Comparison of ENCODE assay signal across 14 cellular contexts in the genomic region with DNA sequence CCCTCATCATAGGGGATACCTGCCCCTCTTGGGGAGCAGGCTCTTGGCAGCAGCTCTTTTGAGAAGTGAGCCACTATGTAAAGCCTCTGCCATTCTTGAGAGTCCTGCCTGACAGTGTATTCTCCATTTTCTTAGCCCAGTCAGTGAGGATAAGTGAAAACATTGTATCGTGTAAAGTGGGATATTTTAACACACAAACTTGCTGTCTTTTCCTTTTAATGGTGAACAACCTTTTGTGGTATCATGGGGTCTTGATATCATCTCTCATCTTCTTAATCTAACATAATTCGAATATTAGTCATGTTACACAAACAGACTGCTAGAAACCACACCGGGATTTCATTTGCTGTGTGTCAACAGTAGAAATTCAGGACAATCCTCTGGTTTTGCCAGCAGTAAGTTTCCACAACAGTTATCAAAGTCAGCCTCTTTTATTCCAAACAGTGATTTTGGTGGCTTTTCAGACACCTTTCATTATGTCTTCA.
DNase-seq lines count a peak whose midpoint lies in the region; ATAC-seq, FAIRE-seq and TF ChIP-seq lines count a peak whose summit lies in the region.
"Had no signal": no experiment of that assay in that cellular context is flagged by ENCODE, and none has a peak within 500 bp of the region (broad histone marks: within the 10 kb centered on the region; RNA-seq: fewer than 3 reads in every experiment).

No MANE protein-coding gene starts in this region.

- peaks cover 0 to 2% of the 10 kb centered on the region in 2 donors for H3K4me1 Mint-ChIP-seq in effector memory CD8-positive, alpha-beta T cell (ENCODE audit: low read depth in 2 of 2)
- H3K4me1 Mint-ChIP-seq: immature natural killer cell, natural killer cell had no signal

- no peaks in the 10 kb centered on the region for H3K9me3 Mint-ChIP-seq in effector memory CD8-positive, alpha-beta T cell
- H3K9me3 Mint-ChIP-seq: activated CD4-positive, alpha-beta memory T cell treated with anti-CD3 and anti-CD28 coated beads, Interleukin-2, amount 10 ng/mL, durations not matched to agents 7 days and 5 days; immature natural killer cell; natural killer cell had no signal

- H3K27ac ChIP-seq in Panc1 (ENCODE audit: low read length): peak overlapping the region; percentile 65; the same call in 1 of the 2 replicates

- H3K27me3 Mint-ChIP-seq in effector memory CD8-positive, alpha-beta T cell: no peaks in the 10 kb centered on the region
- H3K27me3 Mint-ChIP-seq: activated CD4-positive, alpha-beta memory T cell treated with anti-CD3 and anti-CD28 coated beads, Interleukin-2, amount 10 ng/mL, durations not matched to agents 7 days and 5 days had no signal

- H3K36me3 ChIP-seq in Panc1 (ENCODE audit: control insufficient read depth, insufficient read depth, low read length) (no peaks in the 10 kb centered on the region), MG63 (peaks cover 6% of the 10 kb centered on the region)

- POLR2A ChIA-PET in Panc1 (lab: Charles Lee): no interaction called here

- H3K36me3 Mint-ChIP-seq in effector memory CD8-positive, alpha-beta T cell (ENCODE audit: insufficient read depth): peaks cover 2% of the 10 kb centered on the region
- H3K36me3 Mint-ChIP-seq: immature natural killer cell, natural killer cell had no signal

- FAIRE-seq in D721Med (lab: Jason Lieb, UNC): no peak
- FAIRE-seq: GM18507 had no signal

- no peaks in the 10 kb centered on the region for H3K27me3 ChIP-seq in Panc1 (ENCODE audit: control insufficient read depth, insufficient read depth, low read length)
- H3K27me3 ChIP-seq in MG63: no peaks in the 10 kb centered on the region

- no peak overlapping the region for H3K4me3 Mint-ChIP-seq in effector memory CD8-positive, alpha-beta T cell
- H3K4me3 Mint-ChIP-seq: activated CD4-positive, alpha-beta memory T cell treated with anti-CD3 and anti-CD28 coated beads, Interleukin-2, amount 10 ng/mL, durations not matched to agents 7 days and 5 days; immature natural killer cell; natural killer cell had no signal

- H3K4me3 ChIP-seq in Panc1 (ENCODE audit: low read depth in 2 of 2, low read length in 2 of 2) (no peak overlapping the region), MG63 (no peak overlapping the region)

- in situ Hi-C loops in Panc1 (cut with HindIII; ENCODE audit: low pct_unique_long_range_greater_than_20kb, low sequenced_read_pairs): no loop called here

- peak overlapping the region; percentile 46 to 56 for H3K27ac Mint-ChIP-seq in effector memory CD8-positive, alpha-beta T cell
- H3K27ac Mint-ChIP-seq: activated CD4-positive, alpha-beta memory T cell treated with anti-CD3 and anti-CD28 coated beads, Interleukin-2, amount 10 ng/mL, durations not matched to agents 7 days and 5 days had no signal

- no peaks in the 10 kb centered on the region for H3K9me3 ChIP-seq in Panc1 (ENCODE audit: control insufficient read depth, insufficient read depth, low read depth, low read length)
- no peaks in the 10 kb centered on the region; the same call in 1 of the 2 replicates for H3K9me3 ChIP-seq in MG63

- intact Hi-C loops in Panc1 (cut with micrococcal nuclease; ENCODE audit: unreplicated experiment): loop anchor here (5.0 to 10.0 kb wide), 2 partner anchors 459 to 494 kb away; no protein-coding TSS in a partner anchor

- ATAC-seq in Panc1 (peak; percentile 83), GM21723 (IDR thresholded peaks at IDR 0.05; ENCODE audit: unreplicated experiment) (no peak)
- no peak for ATAC-seq in effector memory CD8-positive, alpha-beta T cell (replicated peaks)
- ATAC-seq: natural killer cell had no signal

- peaks cover 24% of the 10 kb centered on the region for H3K4me1 ChIP-seq in Panc1 (ENCODE audit: control insufficient read depth, insufficient read depth, low read length)

- no TSS peak for BruUV-seq in Panc1 (replicated peaks; lab: Mats Ljungman, UMichigan)

- CTCF ChIA-PET in Panc1 (lab: Charles Lee): no interaction called here

- TF ChIP-seq CTCF in Panc1 (IDR thresholded peaks at IDR 0.05): no peak
- TF ChIP-seq CTCF in D721Med (IDR thresholded peaks at IDR 0.05; ENCODE audit: insufficient read depth, missing control alignments): no peak

- peak; percentile 49 for DNase-seq in GM03348 (ENCODE audit: low spot score)
- DNase-seq in Panc1 (ENCODE audit: low read depth, low spot score): no peak
- DNase-seq in effector memory CD8-positive, alpha-beta T cell: no peak
- DNase-seq in renal cortical epithelial cell (ENCODE audit: low read depth): peak; percentile 28
- DNase-seq in D721Med (ENCODE audit: insufficient read length, low spot score): no peak
- no peak for DNase-seq in MG63
- DNase-seq: activated CD4-positive, alpha-beta memory T cell treated with anti-CD3 and anti-CD28 coated beads, Interleukin-2, amount 10 ng/mL, durations not matched to agents 7 days and 5 days; amygdala; immature natural killer cell; natural killer cell; NCI-H1436; NCI-H774 had no signal

Comparison
In these comparisons a context has a peak if more than half of its experiments do, and no peak if none do; other contexts are left out.
1. DNase-seq: peak in GM03348 (single experiment) and renal cortical epithelial cell (single experiment); none in Panc1 (single experiment), effector memory CD8-positive, alpha-beta T cell (0 of 3), D721Med (single experiment) and MG63 (single experiment).